11 cellular contexts compared by ENCODE assay signal in genomic region chr1:115337276-115337632, GRCh38. TPM values are rescaled to one million over a fixed set of nuclear protein-coding genes. Genes with fewer than 3 reads are reported as not detected.
DNase-seq lines count a peak whose midpoint lies in the region; ATAC-seq, FAIRE-seq and TF ChIP-seq lines count a peak whose summit lies in the region.
"Had no signal": no experiment of that assay in that cellular context is flagged by ENCODE, and none has a peak within 500 bp of the region (broad histone marks: within the 10 kb centered on the region; RNA-seq: fewer than 3 reads in every experiment).

No MANE protein-coding gene starts in this region.

- TF ChIP-seq CTCF in right lobe of liver (IDR thresholded peaks at IDR 0.05) = no peak
- no peak for TF ChIP-seq CTCF in HepG2 (CRISPR knock-in tag; IDR thresholded peaks at IDR 0.05)
- TF ChIP-seq CTCF in fibroblast of the aortic adventitia (IDR thresholded peaks at IDR 0.05; ENCODE audit: insufficient read depth, low read length) = no peak
- TF ChIP-seq CTCF in neural crest cell (conservative IDR thresholded peaks at IDR 0.05) = no peak

- H3K4me1 ChIP-seq in right lobe of liver = no peaks in the 10 kb centered on the region
- no peaks in the 10 kb centered on the region for H3K4me1 ChIP-seq in HepG2 (ENCODE audit: insufficient read depth, low read length)
- H3K4me1 ChIP-seq in CD8-positive, alpha-beta memory T cell (ENCODE audit: insufficient read depth, low read length) = no peaks in the 10 kb centered on the region
- H3K4me1 ChIP-seq: BE2C had no signal

- no peak for TF ChIP-seq RAD21 in HepG2 (CRISPR knock-in tag; IDR thresholded peaks at IDR 0.05)

- H3K79me2 ChIP-seq in HepG2 (ENCODE audit: insufficient read depth, low read length) = no peaks in the 10 kb centered on the region

- H2AFZ ChIP-seq in HepG2 (ENCODE audit: low read length) = no peak overlapping the region

- H3K9me3 Mint-ChIP-seq in neural crest cell = no peaks in the 10 kb centered on the region
- peaks cover 0 to 3% (median 0%) of the 10 kb centered on the region in 5 donors for H3K9me3 Mint-ChIP-seq in CD8-positive, alpha-beta memory T cell

- DNase-seq in right lobe of liver (no peak), HepG2 (ENCODE audit: low spot score) (no peak), fibroblast of the aortic adventitia (ENCODE audit: low read depth) (peak; percentile 41), neural crest cell (ENCODE audit: low read depth, low spot score) (no peak), COLO829 (ENCODE audit: low spot score) (no peak)
- DNase-seq in activated CD4-positive, alpha-beta T cell treated with anti-CD3 and anti-CD28 coated beads, Interleukin-2, amount 50 U/mL, for 48 hours = no peak
- DNase-seq in CD8-positive, alpha-beta memory T cell = no peak
- DNase-seq: BE2C, NCI-H1092 had no signal

- H3K27me3 ChIP-seq in right lobe of liver = peaks cover 0 to 21% of the 10 kb centered on the region in 2 donors
- 0 out of 5 replicates have a peak, but pooled peaks cover 0 to 2% of the 10 kb centered on the region in 2 experiments for H3K27me3 ChIP-seq in HepG2 (ENCODE audit: control insufficient read depth in 1 of 2, insufficient read depth in 2 of 2, low read length in 2 of 2)
- H3K27me3 ChIP-seq in CD8-positive, alpha-beta memory T cell (ENCODE audit: insufficient read depth, low read length, poor library complexity, severe bottlenecking) = no peaks in the 10 kb centered on the region

- no peak overlapping the region for H3K27ac Mint-ChIP-seq in neural crest cell (ENCODE audit: unreplicated experiment)
- H3K27ac Mint-ChIP-seq in CD8-positive, alpha-beta memory T cell = no peak overlapping the region

- H3K4me3 Mint-ChIP-seq in neural crest cell = peak overlapping the region; percentile 81
- H3K4me3 Mint-ChIP-seq in CD8-positive, alpha-beta memory T cell = no peak overlapping the region

- no peak overlapping the region for H3K9ac ChIP-seq in HepG2 (ENCODE audit: insufficient read depth, low read depth, low read length)

- TF ChIP-seq POLR2A in right lobe of liver (IDR thresholded peaks at IDR 0.05) (no peak), HepG2 (IDR thresholded peaks at IDR 0.05; ENCODE audit: insufficient read depth in 1 of 2, low read depth in 2 of 2, low read length in 2 of 2) (no peak)

- H3K4me2 ChIP-seq in HepG2 (ENCODE audit: low read depth, low read length) = no peak overlapping the region

- TF ChIP-seq EP300 in HepG2 (IDR thresholded peaks at IDR 0.05; ENCODE audit: low read depth in 2 of 2, low read length in 2 of 2) (no peak), HepG2 (CRISPR knock-in tag; IDR thresholded peaks at IDR 0.05; ENCODE audit: borderline replicate concordance) (no peak)

- H3K27ac ChIP-seq in right lobe of liver (peak overlapping the region; percentile 40 to 54 (median 47)), HepG2 (ENCODE audit: extremely low read length, insufficient read depth, low read length) (no peak overlapping the region)
- H3K27ac ChIP-seq in CD8-positive, alpha-beta memory T cell (ENCODE audit: low read depth, low read length) = no peak overlapping the region

- CTCF ChIA-PET in HepG2 (lab: Yijun Ruan, JAX; ENCODE audit: low intra/inter-chr PET ratio, low total read pairs) = no interaction called here
- CTCF ChIA-PET in CD8-positive, alpha-beta memory T cell (lab: Charles Lee) = no interaction called here

- ATAC-seq in right lobe of liver (peak in 1 of 4 donors; percentile 6), HepG2 (no peak), GM21723 (IDR thresholded peaks at IDR 0.05; ENCODE audit: unreplicated experiment) (no peak)

- 3% methylated on average over 5 of the region's 19 CpGs for WGBS in right lobe of liver (ENCODE audit: insufficient coverage, low coverage, low lambda C conversion rate, missing lambda C conversion rate)
- 41% methylated on average over 15 of the region's 19 CpGs for WGBS in HepG2 (ENCODE audit: low lambda C conversion rate)

- no TSS peak for BruUV-seq in HepG2 (replicated peaks; lab: Mats Ljungman, UMichigan)

- H3K4me3 ChIP-seq in right lobe of liver (peak overlapping the region; percentile 6 to 33 (median 32)), HepG2 (replicated peaks in 1 of 3; ENCODE audit: insufficient read depth in 1 of 3, low read depth in 2 of 3, low read length in 3 of 3) (no peak overlapping the region), fibroblast of the aortic adventitia (ENCODE audit: low read depth, low read length) (peak overlapping the region; percentile 98)
- H3K4me3 ChIP-seq in CD8-positive, alpha-beta memory T cell (ENCODE audit: low read length) = no peak overlapping the region

- H3K36me3 Mint-ChIP-seq in neural crest cell (ENCODE audit: low read depth) = no peaks in the 10 kb centered on the region
- no peaks in the 10 kb centered on the region for H3K36me3 Mint-ChIP-seq in CD8-positive, alpha-beta memory T cell

- H3K4me1 Mint-ChIP-seq in neural crest cell = peaks cover 21% of the 10 kb centered on the region
- no peaks in the 10 kb centered on the region for H3K4me1 Mint-ChIP-seq in CD8-positive, alpha-beta memory T cell

- POLR2A ChIA-PET in HepG2 (lab: Yijun Ruan, JAX) = no interaction called here
- POLR2A ChIA-PET in CD8-positive, alpha-beta memory T cell (lab: Charles Lee) = no interaction called here

- H4K20me1 ChIP-seq in HepG2 (ENCODE audit: insufficient read depth, low read length) = no peaks in the 10 kb centered on the region

- intact Hi-C loops in right lobe of liver (cut with DNase I) (no loop called here), HepG2 (cut with micrococcal nuclease; ENCODE audit: unreplicated experiment) (no loop called here)

- in situ Hi-C loops in HepG2 (cut with HindIII; ENCODE audit: extremely low pct_ligation_motif_present, low pct_unique_long_range_greater_than_20kb) = no loop called here

- H3K9me3 ChIP-seq in right lobe of liver (no peaks in the 10 kb centered on the region), HepG2 (ENCODE audit: low read length) (no peaks in the 10 kb centered on the region)
- H3K9me3 ChIP-seq in CD8-positive, alpha-beta memory T cell (ENCODE audit: low read length) = no peaks in the 10 kb centered on the region
- H3K9me3 ChIP-seq: BE2C had no signal

- no peak for FAIRE-seq in HepG2 (lab: Jason Lieb, UNC)

- H3K36me3 ChIP-seq in right lobe of liver = no peaks in the 10 kb centered on the region
- no peaks in the 10 kb centered on the region for H3K36me3 ChIP-seq in HepG2 (replicated peaks in 1 of 2; ENCODE audit: control insufficient read depth in 1 of 2, insufficient read depth in 2 of 2, low read length in 2 of 2)
- no peaks in the 10 kb centered on the region for H3K36me3 ChIP-seq in CD8-positive, alpha-beta memory T cell (ENCODE audit: insufficient read depth, low read length)
- H3K36me3 ChIP-seq: BE2C had no signal

- peaks cover 75% of the 10 kb centered on the region for H3K27me3 Mint-ChIP-seq in neural crest cell (ENCODE audit: low read depth)
- H3K27me3 Mint-ChIP-seq in CD8-positive, alpha-beta memory T cell = peaks cover 19 to 44% of the 10 kb centered on the region in 2 donors

TF ChIP-seq in HepG2, 621 proteins besides CTCF, POLR2A, EP300 and RAD21:
- TF ChIP-seq SRF (IDR thresholded peaks at IDR 0.05; ENCODE audit: low read depth, low read length) (no peak), ZNF558 (CRISPR knock-in tag; IDR thresholded peaks at IDR 0.05; ENCODE audit: borderline replicate concordance) (no peak)
- TF ChIP-seq, protein P1, sequence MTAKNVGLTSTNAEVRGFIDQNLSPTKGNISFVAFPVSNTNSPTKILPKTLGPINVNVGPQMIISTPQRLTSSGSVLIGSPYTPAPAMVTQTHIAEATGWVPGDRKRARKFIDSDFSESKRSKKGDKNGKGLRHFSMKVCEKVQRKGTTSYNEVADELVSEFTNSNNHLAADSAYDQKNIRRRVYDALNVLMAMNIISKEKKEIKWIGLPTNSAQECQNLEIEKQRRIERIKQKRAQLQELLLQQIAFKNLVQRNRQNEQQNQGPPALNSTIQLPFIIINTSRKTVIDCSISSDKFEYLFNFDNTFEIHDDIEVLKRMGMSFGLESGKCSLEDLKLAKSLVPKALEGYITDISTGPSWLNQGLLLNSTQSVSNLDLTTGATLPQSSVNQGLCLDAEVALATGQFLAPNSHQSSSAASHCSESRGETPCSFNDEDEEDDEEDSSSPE (CRISPR knock-in tag; IDR thresholded peaks at IDR 0.05) = no peak

RNA-seq across cellular contexts. Expression of gene NGF, which starts 0.8 kb away (rescaled TPM):
- total RNA-seq in right lobe of liver (1 to 10 TPM in 2 of 6 experiments, under 1 TPM in 4; 0.22 to 1.3 (median 0.49) TPM), HepG2 (2016; rRNA removed; fragmentation: Illumina TruSeq; extraction: Trizol) (not detected in 2 replicates), fibroblast of the aortic adventitia (ENCODE audit: low replicate concordance) (2.9 and 20.2 TPM in 2 replicates), neural crest cell (not detected in 2 replicates)
- not detected in 2 replicates for total RNA-seq in HepG2 (2016; cell fraction: cytosol; rRNA removed; fragmentation: Illumina TruSeq; extraction: Trizol; ENCODE audit: low read depth)
- total RNA-seq in HepG2 (2016; cell fraction: insoluble cytoplasmic fraction; rRNA removed; fragmentation: Illumina TruSeq; extraction: Trizol) = not detected in 2 replicates
- total RNA-seq in HepG2 (2016; cell fraction: membrane; rRNA removed; fragmentation: Illumina TruSeq; extraction: Trizol) = not detected in 2 replicates
- total RNA-seq in HepG2 (2016; cell fraction: nucleus; rRNA removed; fragmentation: Illumina TruSeq; extraction: Trizol) = not detected in 2 replicates
- not detected in 2 replicates for polyA plus RNA-seq in HepG2 (2011; rRNA removed)
- polyA plus RNA-seq in HepG2 (2011; cell fraction: cytosol; rRNA removed) = not detected in 2 replicates
- polyA plus RNA-seq in HepG2 (2011; cell fraction: nucleus; rRNA removed) = not detected in 2 replicates
- not detected in 2 replicates for polyA plus RNA-seq in HepG2 (2012)
- polyA plus RNA-seq in HepG2 (2016; cell fraction: cytosol; fragmentation: Illumina TruSeq; extraction: Trizol; ENCODE audit: low read depth) = not detected in 2 replicates
- polyA plus RNA-seq in HepG2 (2016; cell fraction: insoluble cytoplasmic fraction; fragmentation: Illumina TruSeq; extraction: Trizol; ENCODE audit: low read depth) = not detected in 2 replicates
- not detected in 2 replicates for polyA plus RNA-seq in HepG2 (2016; cell fraction: membrane; fragmentation: Illumina TruSeq; extraction: Trizol; ENCODE audit: low read depth)
- not detected in 2 replicates for polyA plus RNA-seq in HepG2 (2016; cell fraction: nucleus; fragmentation: Illumina TruSeq; extraction: Trizol; ENCODE audit: insufficient read depth, low read depth)
- polyA minus RNA-seq in HepG2 (2011; rRNA and poly(A)+ RNA removed; ENCODE audit: low replicate concordance) = not detected in 2 replicates
- not detected in 2 replicates for polyA minus RNA-seq in HepG2 (2011; cell fraction: cytosol; rRNA and poly(A)+ RNA removed)
- polyA minus RNA-seq in HepG2 (2011; cell fraction: nucleus; rRNA and poly(A)+ RNA removed) = not detected in 2 replicates
- total RNA-seq in CD8-positive, alpha-beta memory T cell = not detected
- not detected for polyA plus RNA-seq in CD8-positive, alpha-beta memory T cell
- total RNA-seq: T-helper 1 cell treated with Interleukin-12 subunit alpha and Interleukin-12 subunit beta and Interleukin-4 antibody, amounts not matched to agents 30 ng/mL and 1 ng/mL, for 36 hours had no signal

Comparison
In these comparisons a context has a peak if more than half of its experiments do, and no peak if none do; other contexts are left out.
1. H3K27ac ChIP-seq: peak in right lobe of liver (3 of 3); none in HepG2 (single experiment) and CD8-positive, alpha-beta memory T cell (single experiment).
2. H3K4me3 ChIP-seq: peak in right lobe of liver (3 of 3) and fibroblast of the aortic adventitia (single experiment); none in HepG2 (0 of 3) and CD8-positive, alpha-beta memory T cell (single experiment).